In genomic region chr22:49971232-49972162, GRCh38 we compare ENCODE assay signal across 8 cellular contexts. TPM values are rescaled to one million over a fixed set of nuclear protein-coding genes. Genes with fewer than 3 reads are reported as not detected.
DNase-seq lines count a peak whose midpoint lies in the region; ATAC-seq, FAIRE-seq and TF ChIP-seq lines count a peak whose summit lies in the region.

No MANE protein-coding gene starts in this region.

- peaks cover 5% of the 10 kb centered on the region for H3K4me1 Mint-ChIP-seq in astrocyte (ENCODE audit: low read depth, unreplicated experiment)

- WGBS in iPS DF 6.9 (ENCODE audit: insufficient coverage, insufficient read length), result no CpG with 5 or more reads among the region's 81 CpGs

- no peaks in the 10 kb centered on the region for H3K27me3 ChIP-seq in Peyer's patch
- no peaks in the 10 kb centered on the region for H3K27me3 ChIP-seq in astrocyte (ENCODE audit: insufficient read depth, low read length)
- H3K27me3 ChIP-seq in iPS DF 6.9 (ENCODE audit: control insufficient read depth, insufficient read depth, low read length), result peaks cover 3% of the 10 kb centered on the region; the same call in 1 of the 2 replicates
- H3K27me3 ChIP-seq in skeletal muscle satellite cell (ENCODE audit: control insufficient read depth, insufficient read depth, low read length), result no peaks in the 10 kb centered on the region

- peak; percentile 34 for ATAC-seq in HG02759 (IDR thresholded peaks at IDR 0.05; ENCODE audit: unreplicated experiment)

- peak; percentile 55 to 70 for TF ChIP-seq POLR2A in Peyer's patch (IDR thresholded peaks at IDR 0.05)

- no peaks in the 10 kb centered on the region for H3K79me2 ChIP-seq in astrocyte (ENCODE audit: insufficient read depth, low read length)

- H3K27ac Mint-ChIP-seq in astrocyte (ENCODE audit: unreplicated experiment), result peak overlapping the region; percentile 41

- H3K9ac ChIP-seq in astrocyte (ENCODE audit: low read length) (peak overlapping the region; percentile 74), skeletal muscle satellite cell (ENCODE audit: low read depth, low read length) (peak overlapping the region; percentile 74)

- H3K4me3 ChIP-seq in Peyer's patch, result peak overlapping the region; percentile 44 to 62 (median 52)
- peak overlapping the region; percentile 38 for H3K4me3 ChIP-seq in astrocyte (ENCODE audit: insufficient read depth, low read depth, low read length)
- peak overlapping the region; percentile 39; the same call in 1 of the 2 replicates for H3K4me3 ChIP-seq in iPS DF 6.9 (ENCODE audit: low read length)
- peak overlapping the region; percentile 64 for H3K4me3 ChIP-seq in skeletal muscle satellite cell (ENCODE audit: low read length)

- H3K4me2 ChIP-seq in astrocyte (ENCODE audit: low read length) (peak overlapping the region; percentile 86), skeletal muscle satellite cell (ENCODE audit: low read length) (peak overlapping the region; percentile 86)

- DNase-seq in DMS53 (lab: John Stamatoyannopoulos, UW) (peak; percentile 85), DMS53 treated with DMSO at 0.1 percent for 48 hours (lab: John Stamatoyannopoulos, UW; ENCODE audit: unreplicated experiment) (no peak), Peyer's patch (peak; percentile 68 to 97 (median 93)), astrocyte (ENCODE audit: low read depth) (no peak), iPS DF 6.9 (ENCODE audit: low read depth, low spot score) (no peak), cerebellar nuclear complex (lab: John Stamatoyannopoulos, UW) (no peak)

- peaks cover 17 to 47% (median 37%) of the 10 kb centered on the region in 4 donors for H3K4me1 ChIP-seq in Peyer's patch
- H3K4me1 ChIP-seq in astrocyte (ENCODE audit: insufficient read depth, low read length), result peaks cover 16% of the 10 kb centered on the region
- peaks cover 5% of the 10 kb centered on the region for H3K4me1 ChIP-seq in iPS DF 6.9 (ENCODE audit: control insufficient read depth, insufficient read depth, low read length)
- peaks cover 37% of the 10 kb centered on the region for H3K4me1 ChIP-seq in skeletal muscle satellite cell (ENCODE audit: control insufficient read depth, insufficient read depth, low read length)

- TF ChIP-seq CTCF in Peyer's patch (IDR thresholded peaks at IDR 0.05), result peak in 1 of 6 experiments; percentile 7
- no peak for TF ChIP-seq CTCF in astrocyte (IDR thresholded peaks at IDR 0.05; ENCODE audit: insufficient read depth, low read depth, low read length)

- H3K9me3 ChIP-seq in Peyer's patch (no peaks in the 10 kb centered on the region), astrocyte (ENCODE audit: insufficient read depth, low read depth, low read length) (no peaks in the 10 kb centered on the region), iPS DF 6.9 (ENCODE audit: control insufficient read depth, insufficient read depth, low read length) (no peaks in the 10 kb centered on the region), skeletal muscle satellite cell (replicated peaks; ENCODE audit: low read length) (no peaks in the 10 kb centered on the region)

- peak overlapping the region; percentile 23 for H3K4me3 Mint-ChIP-seq in astrocyte (ENCODE audit: unreplicated experiment)

- no peak for FAIRE-seq in astrocyte (lab: Jason Lieb, UNC)

- peaks cover 2% of the 10 kb centered on the region for H3K27me3 Mint-ChIP-seq in astrocyte (ENCODE audit: low read depth, unreplicated experiment)

- peaks cover 2% of the 10 kb centered on the region for H3K9me3 Mint-ChIP-seq in astrocyte (ENCODE audit: unreplicated experiment)

- peaks cover 3% of the 10 kb centered on the region for H3K36me3 Mint-ChIP-seq in astrocyte (ENCODE audit: low read depth, unreplicated experiment)

- peaks cover 14% of the 10 kb centered on the region for H4K20me1 ChIP-seq in astrocyte (ENCODE audit: insufficient read depth, low read length)

- H3K27ac ChIP-seq in Peyer's patch (peak overlapping the region; percentile 80 to 97 (median 94)), astrocyte (ENCODE audit: low read depth, low read length) (peak overlapping the region; percentile 71), iPS DF 6.9 (ENCODE audit: low read length) (no peak overlapping the region)

- no peaks in the 10 kb centered on the region for H3K36me3 ChIP-seq in Peyer's patch
- no peaks in the 10 kb centered on the region for H3K36me3 ChIP-seq in astrocyte (ENCODE audit: insufficient read depth, low read length)
- H3K36me3 ChIP-seq in iPS DF 6.9 (ENCODE audit: control insufficient read depth, insufficient read depth, low read length), result no peaks in the 10 kb centered on the region
- no peaks in the 10 kb centered on the region for H3K36me3 ChIP-seq in skeletal muscle satellite cell (ENCODE audit: insufficient read depth, low read length)

- H2AFZ ChIP-seq in astrocyte (ENCODE audit: low read depth, low read length), result peak overlapping the region; percentile 64

RNA-seq across cellular contexts. Expression of gene PIM3, which starts 10.9 kb away (rescaled TPM):
- total RNA-seq in Peyer's patch (100 to 1,000 TPM in 2 of 4 donors, 10 to 100 TPM in 2; 66.2 to 142 (median 105) TPM), astrocyte (15.1 and 15.5 TPM in 2 replicates)
- total RNA-seq in skeletal muscle satellite cell (2012; rRNA removed), result 18.3 and 25.6 TPM in 2 replicates

RNA-seq across cellular contexts. Expression of gene IL17REL, which starts 41.1 kb away (rescaled TPM):
- 1 to 10 TPM in 3 of 4 donors, not detected in 1; 1.1 to 2.3 (median 1.2) TPM for total RNA-seq in Peyer's patch
- not detected in 2 replicates for total RNA-seq in astrocyte
- not detected in 2 replicates for total RNA-seq in skeletal muscle satellite cell (2012; rRNA removed)

RNA-seq across cellular contexts. Expression of gene CRELD2, which starts 53.1 kb away (rescaled TPM):
- total RNA-seq in Peyer's patch (10 to 100 TPM; 33.3 to 52.0 (median 41.1) TPM), astrocyte (49.6 and 58.2 TPM in 2 replicates)
- total RNA-seq in skeletal muscle satellite cell (2012; rRNA removed), result 72.2 and 86.1 TPM in 2 replicates

RNA-seq across cellular contexts. Expression of gene ALG12, which starts 53.3 kb away (rescaled TPM):
- total RNA-seq in Peyer's patch (10 to 100 TPM; 17.3 to 25.5 (median 22.1) TPM), astrocyte (23.8 and 26.2 TPM in 2 replicates)
- 13.4 and 21.0 TPM in 2 replicates for total RNA-seq in skeletal muscle satellite cell (2012; rRNA removed)

Comparison
In these comparisons a context has a peak if more than half of its experiments do, and no peak if none do; other contexts are left out.
1. DNase-seq: peak in DMS53 (single experiment) and Peyer's patch (3 of 3); none in DMS53 treated with DMSO at 0.1 percent for 48 hours (single experiment), astrocyte (single experiment), iPS DF 6.9 (single experiment) and cerebellar nuclear complex (0 of 2).
2. Peak in every context shown above with its lines, with median percentiles within 50 percentile points of each other: H3K4me3 ChIP-seq.